In genomic region chr11:62753736-62754603, GRCh38 we compare ENCODE assay signal across 8 cellular contexts. TPM values are rescaled to one million over a fixed set of nuclear protein-coding genes. Genes with fewer than 3 reads are reported as not detected.
A peak's percentile ranks its signal among the peaks of the same experiment; 100 is the strongest.
DNase-seq lines count a peak whose midpoint lies in the region; ATAC-seq and TF ChIP-seq lines count a peak whose summit lies in the region.

ZBTB3 (minus strand) TSS chr11:62754160; CDS start chr11:62753664, 496 bp downstream.

- TF ChIP-seq EP300 in SK-N-SH (IDR thresholded peaks at IDR 0.05; ENCODE audit: borderline replicate concordance in 1 of 2, low read depth in 1 of 2, low read length in 1 of 2), result no peak

- H3K4me1 ChIP-seq in SK-N-SH (ENCODE audit: control insufficient read depth in 1 of 2, insufficient read depth in 2 of 2, low read depth in 1 of 2, low read length in 1 of 2) (peaks cover 6 to 11% of the 10 kb centered on the region in 2 experiments; a peak in 3 of 4 replicates), thoracic aorta (ENCODE audit: control insufficient read depth in 1 of 2, low read depth in 2 of 2) (peaks cover 10 to 27% of the 10 kb centered on the region in 2 donors)

- H3K27me3 Mint-ChIP-seq in activated naive CD4-positive, alpha-beta T cell treated with anti-CD3 and anti-CD28 coated beads, Interleukin-2, amount 50 U/mL, for 24 hours, result no peaks in the 10 kb centered on the region

- H3K27me3 ChIP-seq in SK-N-SH (ENCODE audit: insufficient read depth) (no peaks in the 10 kb centered on the region), thoracic aorta (replicated peaks; ENCODE audit: insufficient read depth) (no peaks in the 10 kb centered on the region)

- H3K36me3 Mint-ChIP-seq in activated naive CD4-positive, alpha-beta T cell treated with anti-CD3 and anti-CD28 coated beads, Interleukin-2, amount 50 U/mL, for 24 hours, result peaks cover 4% of the 10 kb centered on the region

- POLR2A ChIA-PET in SK-N-SH (lab: Yijun Ruan, JAX), result interaction anchor here (0.7 to 2.3 kb wide), 23 partner anchors 8 to 180 kb away, joined by 3 to 33 read pairs (median 8); partner anchors contain the start of genes BSCL2, C11orf98, CSKMT and EEF1G

- H3K9me3 Mint-ChIP-seq in activated naive CD4-positive, alpha-beta T cell treated with anti-CD3 and anti-CD28 coated beads, Interleukin-2, amount 50 U/mL, for 24 hours, result no peaks in the 10 kb centered on the region

- peak within 1 kb of the TSS; percentile 87 for H3K4me2 ChIP-seq in SK-N-SH

- peak within 1 kb of the TSS; percentile 94 for H2AFZ ChIP-seq in SK-N-SH (ENCODE audit: low read depth)

- peaks cover 28% of the 10 kb centered on the region for H3K4me1 Mint-ChIP-seq in activated naive CD4-positive, alpha-beta T cell treated with anti-CD3 and anti-CD28 coated beads, Interleukin-2, amount 50 U/mL, for 24 hours

- H3K4me3 Mint-ChIP-seq in activated naive CD4-positive, alpha-beta T cell treated with anti-CD3 and anti-CD28 coated beads, Interleukin-2, amount 50 U/mL, for 24 hours, result peak within 1 kb of the TSS; percentile 92

- peaks cover 21% of the 10 kb centered on the region for H3F3A ChIP-seq in SK-N-SH (replicated peaks; ENCODE audit: insufficient read depth)

- CTCF ChIA-PET in SK-N-SH (lab: Yijun Ruan, JAX), result interaction anchor here (0.7 to 3.3 kb wide), 8 partner anchors 10 to 329 kb away, joined by 3 to 18 read pairs (median 4); partner anchors contain the start of gene TAF6L

- peak within 1 kb of the TSS; percentile 66 to 69 for H3K4me3 ChIP-seq in SK-N-SH (ENCODE audit: low read depth in 2 of 2, low read length in 1 of 2)
- peak within 1 kb of the TSS; percentile 72 for H3K4me3 ChIP-seq in thoracic aorta

- peak; percentile 94 for ATAC-seq in HG02571 (IDR thresholded peaks at IDR 0.05; ENCODE audit: unreplicated experiment)
- ATAC-seq in omental fat pad (ENCODE audit: low FRiP score), result peak; percentile 100
- ATAC-seq in thoracic aorta (ENCODE audit: insufficient number of reproducible peaks, low FRiP score, low read depth), result peak; percentile 100

- peaks cover 33% of the 10 kb centered on the region; the same call in 1 of the 2 replicates for H3K79me2 ChIP-seq in SK-N-SH (ENCODE audit: insufficient read depth)

- H3K9me2 ChIP-seq in SK-N-SH, result no peaks in the 10 kb centered on the region

- peak within 1 kb of the TSS; percentile 85 to 95 for H3K27ac ChIP-seq in SK-N-SH (ENCODE audit: low read depth in 2 of 2, low read length in 1 of 2)
- peak within 1 kb of the TSS; percentile 89 to 96 for H3K27ac ChIP-seq in thoracic aorta

- H3K9me3 ChIP-seq in SK-N-SH (no peaks in the 10 kb centered on the region), thoracic aorta (no peaks in the 10 kb centered on the region)

- H3K27ac Mint-ChIP-seq in activated naive CD4-positive, alpha-beta T cell treated with anti-CD3 and anti-CD28 coated beads, Interleukin-2, amount 50 U/mL, for 24 hours, result peak within 1 kb of the TSS; percentile 98

- no peaks in the 10 kb centered on the region for H4K20me1 ChIP-seq in SK-N-SH (ENCODE audit: insufficient read depth)

- TF ChIP-seq RAD21 in SK-N-SH (IDR thresholded peaks at IDR 0.05; ENCODE audit: low read length), result no peak

- TF ChIP-seq CTCF in SK-N-SH (IDR thresholded peaks at IDR 0.05) (no peak), omental fat pad (IDR thresholded peaks at IDR 0.05) (no peak), thoracic aorta (IDR thresholded peaks at IDR 0.05) (no peak)

- WGBS in SK-N-SH (ENCODE audit: low lambda C conversion rate), result under 1% methylated on average over 42 of the region's 47 CpGs

- peaks cover 0 to 3% of the 10 kb centered on the region in 2 experiments for H3K36me3 ChIP-seq in SK-N-SH (replicated peaks in 1 of 2; ENCODE audit: control insufficient read depth in 1 of 2, insufficient read depth in 2 of 2, low read length in 1 of 2)
- H3K36me3 ChIP-seq in thoracic aorta, result peaks cover 3% of the 10 kb centered on the region

- peak within 1 kb of the TSS; percentile 83 for H3K9ac ChIP-seq in SK-N-SH

- DNase-seq in GM04504 (ENCODE audit: low read depth) (peak; percentile 99), NCI-H1048 (lab: John Stamatoyannopoulos, UW) (peak; percentile 98), SK-N-SH (peak; percentile 90), glomerular visceral epithelial cell (ENCODE audit: extremely low spot score) (peak; percentile 99), omental fat pad (ENCODE audit: low spot score) (peak; percentile 95), thoracic aorta (ENCODE audit: low spot score) (peak; percentile 96)

TF ChIP-seq in SK-N-SH, 30 proteins besides CTCF, POLR2A, EP300 and RAD21:
- peak; percentile 80 for TF ChIP-seq ELF1 (IDR thresholded peaks at IDR 0.05)
- TF ChIP-seq, protein P1, sequence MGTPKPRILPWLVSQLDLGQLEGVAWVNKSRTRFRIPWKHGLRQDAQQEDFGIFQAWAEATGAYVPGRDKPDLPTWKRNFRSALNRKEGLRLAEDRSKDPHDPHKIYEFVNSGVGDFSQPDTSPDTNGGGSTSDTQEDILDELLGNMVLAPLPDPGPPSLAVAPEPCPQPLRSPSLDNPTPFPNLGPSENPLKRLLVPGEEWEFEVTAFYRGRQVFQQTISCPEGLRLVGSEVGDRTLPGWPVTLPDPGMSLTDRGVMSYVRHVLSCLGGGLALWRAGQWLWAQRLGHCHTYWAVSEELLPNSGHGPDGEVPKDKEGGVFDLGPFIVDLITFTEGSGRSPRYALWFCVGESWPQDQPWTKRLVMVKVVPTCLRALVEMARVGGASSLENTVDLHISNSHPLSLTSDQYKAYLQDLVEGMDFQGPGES (IDR thresholded peaks at IDR 0.05; ENCODE audit: low read depth, low read length), result peak; percentile 78
- peak; percentile 78 for TF ChIP-seq TAF1 (IDR thresholded peaks at IDR 0.05; ENCODE audit: borderline replicate concordance, low read depth, low read length)
- TF ChIP-seq, protein P2, sequence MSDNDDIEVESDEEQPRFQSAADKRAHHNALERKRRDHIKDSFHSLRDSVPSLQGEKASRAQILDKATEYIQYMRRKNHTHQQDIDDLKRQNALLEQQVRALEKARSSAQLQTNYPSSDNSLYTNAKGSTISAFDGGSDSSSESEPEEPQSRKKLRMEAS (IDR thresholded peaks at IDR 0.05; ENCODE audit: low read depth), result peak; percentile 65; the same call in 1 of the 2 replicates
- TF ChIP-seq, protein P3, sequence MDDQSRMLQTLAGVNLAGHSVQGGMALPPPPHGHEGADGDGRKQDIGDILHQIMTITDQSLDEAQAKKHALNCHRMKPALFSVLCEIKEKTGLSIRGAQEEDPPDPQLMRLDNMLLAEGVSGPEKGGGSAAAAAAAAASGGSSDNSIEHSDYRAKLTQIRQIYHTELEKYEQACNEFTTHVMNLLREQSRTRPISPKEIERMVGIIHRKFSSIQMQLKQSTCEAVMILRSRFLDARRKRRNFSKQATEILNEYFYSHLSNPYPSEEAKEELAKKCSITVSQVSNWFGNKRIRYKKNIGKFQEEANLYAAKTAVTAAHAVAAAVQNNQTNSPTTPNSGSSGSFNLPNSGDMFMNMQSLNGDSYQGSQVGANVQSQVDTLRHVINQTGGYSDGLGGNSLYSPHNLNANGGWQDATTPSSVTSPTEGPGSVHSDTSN (IDR thresholded peaks at IDR 0.05), result peak; percentile 97
- TF ChIP-seq TCF12 (IDR thresholded peaks at IDR 0.05), result no peak
- TF ChIP-seq YY1 (IDR thresholded peaks at IDR 0.05; ENCODE audit: low read depth), result peak; percentile 68; the same call in 1 of the 2 replicates
- peak; percentile 89 for TF ChIP-seq GABPA (IDR thresholded peaks at IDR 0.05; ENCODE audit: low read depth)
- TF ChIP-seq CHD2 (IDR thresholded peaks at IDR 0.05; ENCODE audit: low read length, partially characterized antibody), result peak; percentile 92
- TF ChIP-seq RXRA (IDR thresholded peaks at IDR 0.05; ENCODE audit: borderline replicate concordance, low read depth), result no peak
- no peak for TF ChIP-seq RFX5 (IDR thresholded peaks at IDR 0.05; ENCODE audit: low read length)
- TF ChIP-seq POLR2AphosphoS5 (IDR thresholded peaks at IDR 0.05; ENCODE audit: low read depth, low read length), result peak; percentile 86
- no peak for TF ChIP-seq GATA2 (CRISPR knock-in tag; IDR thresholded peaks at IDR 0.05)

RNA-seq across cellular contexts. Expression of gene ZBTB3, which starts in this region (rescaled TPM):
- polyA plus RNA-seq in SK-N-SH (2012; rRNA removed), result 2.1 and 3.3 TPM in 2 replicates
- 2.4 and 3.7 TPM in 2 replicates for polyA plus RNA-seq in SK-N-SH (2012; cell fraction: cytosol; rRNA removed)
- polyA plus RNA-seq in SK-N-SH (2012; cell fraction: nucleus; rRNA removed), result 3.6 and 4.2 TPM in 2 replicates
- 1 to 10 TPM; 5.3 to 7.3 (median 5.8) TPM for total RNA-seq in omental fat pad
- 1 to 10 TPM; 6.2 to 7.6 TPM for total RNA-seq in thoracic aorta

Comparison
In these comparisons a context has a peak if more than half of its experiments do, and no peak if none do; other contexts are left out.
1. Peak in every context shown above with its lines: DNase-seq, ATAC-seq, H3K4me3 ChIP-seq and H3K27ac ChIP-seq.